ENCODE assay signal across 1 cellular context in the genomic region with DNA sequence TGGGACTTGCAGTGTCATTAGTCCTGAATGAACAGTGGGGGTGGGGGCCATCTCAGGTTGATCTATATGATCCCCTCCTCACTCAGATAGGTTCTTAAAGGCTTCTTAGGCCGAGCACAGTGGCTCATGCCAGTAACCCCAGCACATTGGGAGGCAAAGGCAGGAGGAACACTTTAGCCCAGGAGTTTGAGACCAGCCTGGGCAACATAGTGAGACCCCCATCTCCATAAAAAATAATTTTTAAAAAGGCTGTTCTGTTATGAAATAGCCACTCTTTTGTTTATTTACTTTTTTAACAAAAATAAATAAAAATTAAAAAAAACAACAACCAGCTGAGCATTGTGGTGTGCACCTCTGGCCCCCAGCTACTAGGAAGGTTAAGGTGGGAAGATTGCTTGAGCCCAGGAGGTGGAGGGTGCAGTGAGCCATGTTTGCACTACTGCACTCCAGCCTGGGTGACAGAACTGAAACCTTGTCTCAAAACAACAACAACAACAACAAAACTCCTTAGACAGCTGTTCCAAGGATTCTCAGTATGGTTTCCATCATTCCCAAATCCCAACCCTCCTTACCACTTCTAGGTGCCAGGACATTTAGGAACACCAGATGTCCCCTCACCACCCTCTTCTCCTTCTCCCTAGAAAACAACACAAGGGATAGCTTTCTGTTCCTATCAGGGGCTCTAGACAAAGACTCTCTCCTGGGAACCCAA.
TF ChIP-seq lines count a peak whose summit lies in the region.

No MANE protein-coding gene starts in this region.

TF ChIP-seq in endothelial cell of umbilical vein, 7 proteins besides CTCF, POLR2A, EP300 and RAD21 (continued from another document):
- TF ChIP-seq FOS (IDR thresholded peaks at IDR 0.05; ENCODE audit: borderline replicate concordance, insufficient read depth, low read length) (no peak), EZH2 (IDR thresholded peaks at IDR 0.05; ENCODE audit: borderline replicate concordance, low read depth, low read length, severe bottlenecking) (no peak), POLR2AphosphoS5 (IDR thresholded peaks at IDR 0.05; ENCODE audit: insufficient read depth, low read depth, low read length) (no peak)
- TF ChIP-seq, protein P1, sequence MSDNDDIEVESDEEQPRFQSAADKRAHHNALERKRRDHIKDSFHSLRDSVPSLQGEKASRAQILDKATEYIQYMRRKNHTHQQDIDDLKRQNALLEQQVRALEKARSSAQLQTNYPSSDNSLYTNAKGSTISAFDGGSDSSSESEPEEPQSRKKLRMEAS (IDR thresholded peaks at IDR 0.05; ENCODE audit: insufficient read depth, insufficient read length), result no peak
TF ChIP-seq in endothelial cell of umbilical vein: peak in this region for 0.
